ENCODE assay signal across 17 cellular contexts in genomic region chrX:129557844-129558243, GRCh38. TPM values are rescaled to one million over a fixed set of nuclear protein-coding genes. Genes with fewer than 3 reads are reported as not detected.
DNase-seq lines count a peak whose midpoint lies in the region; ATAC-seq and TF ChIP-seq lines count a peak whose summit lies in the region.
"Had no signal": no experiment of that assay in that cellular context is flagged by ENCODE, and none has a peak within 500 bp of the region (broad histone marks: within the 10 kb centered on the region; RNA-seq: fewer than 3 reads in every experiment).

No MANE protein-coding gene starts in this region.

- peak overlapping the region; percentile 59 for H3K27ac ChIP-seq in mesodermal cell (ENCODE audit: low read depth, low read length, severe bottlenecking)
- H3K27ac ChIP-seq: C4-2B, RWPE1 had no signal

- H3K4me1 ChIP-seq in mesodermal cell (ENCODE audit: control insufficient read depth, insufficient read depth, low read length, poor library complexity, severe bottlenecking), result no peaks in the 10 kb centered on the region

- DNase-seq in OCI-M1 (lab: John Stamatoyannopoulos, UW), result peak; percentile 70
- peak; percentile 35 for DNase-seq in amniotic epithelial cell (ENCODE audit: low read depth)
- no peak for DNase-seq in endothelial cell (ENCODE audit: low spot score)
- DNase-seq in islet precursor cell, result no peak
- DNase-seq: COR-L47, EL, KG1, NCI-H1436, NCI-H2029, NCI-H2171 treated with DMSO at 0.1 percent for 48 hours, NCI-H774, PC-3 had no signal

- H3K36me3 Mint-ChIP-seq in endothelial cell (ENCODE audit: low read depth, unreplicated experiment), result peaks cover 21% of the 10 kb centered on the region

- H3K27ac Mint-ChIP-seq in endothelial cell (ENCODE audit: unreplicated experiment), result peak overlapping the region; percentile 42

- WGBS in mesodermal cell (ENCODE audit: insufficient coverage in 2 of 2), 2 experiments, result no CpG with 5 or more reads among the region's 1 CpG

- no peaks in the 10 kb centered on the region for H3K9me3 Mint-ChIP-seq in endothelial cell (ENCODE audit: unreplicated experiment)

- no peak overlapping the region for H3K4me3 ChIP-seq in mesodermal cell (ENCODE audit: extremely low read depth, insufficient read depth, low read length, poor library complexity, severe bottlenecking)

- TF ChIP-seq CTCF in endothelial cell (IDR thresholded peaks at IDR 0.05; ENCODE audit: unreplicated experiment), result no peak

- peaks cover 1% of the 10 kb centered on the region for H3K27me3 Mint-ChIP-seq in endothelial cell (ENCODE audit: unreplicated experiment)

- ATAC-seq in HG03139 (IDR thresholded peaks at IDR 0.05; ENCODE audit: unreplicated experiment) (no peak), GM18870 (IDR thresholded peaks at IDR 0.05; ENCODE audit: unreplicated experiment) (no peak)
- ATAC-seq: PC-3 had no signal

- H3K4me1 Mint-ChIP-seq in endothelial cell (ENCODE audit: unreplicated experiment), result no peaks in the 10 kb centered on the region

- H3K4me3 Mint-ChIP-seq in endothelial cell (ENCODE audit: unreplicated experiment), result no peak overlapping the region

- peaks cover 44% of the 10 kb centered on the region for H3K36me3 ChIP-seq in mesodermal cell (ENCODE audit: control insufficient read depth, insufficient read depth, low read length)

- H3K9me3 ChIP-seq in mesodermal cell (ENCODE audit: control insufficient read depth, low read length), result no peaks in the 10 kb centered on the region

RNA-seq across cellular contexts. Expression of gene OCRL, which starts 17.8 kb away (rescaled TPM):
- total RNA-seq in endothelial cell (ENCODE audit: unreplicated experiment), result 24.2 TPM
- polyA plus RNA-seq in mesodermal cell (2013, experiment 1 of 2), result 30.4 TPM
- 30.5 TPM for polyA plus RNA-seq in mesodermal cell (2013, experiment 2 of 2)

RNA-seq across cellular contexts. Expression of gene SMARCA1, which starts 34.6 kb away (rescaled TPM):
- total RNA-seq in endothelial cell (ENCODE audit: unreplicated experiment), result 61.1 TPM
- polyA plus RNA-seq in mesodermal cell (2013, experiment 1 of 2), result 93.3 TPM
- 108 TPM for polyA plus RNA-seq in mesodermal cell (2013, experiment 2 of 2)

Comparison
In these comparisons a context has a peak if more than half of its experiments do, and no peak if none do; other contexts are left out.
1. DNase-seq: peak in OCI-M1 (single experiment) and amniotic epithelial cell (single experiment); none in endothelial cell (single experiment) and islet precursor cell (single experiment).